Comparison of ENCODE assay signal across 22 cellular contexts in genomic region chr3:34001022-34001421, GRCh38.
"Had no signal": no experiment of that assay in that cellular context is flagged by ENCODE, and none has a peak within 500 bp of the region (broad histone marks: within the 10 kb centered on the region; RNA-seq: fewer than 3 reads in every experiment).

No MANE protein-coding gene starts in this region.

- H3K9me3 Mint-ChIP-seq: activated naive CD8-positive, alpha-beta T cell treated with anti-CD3 and anti-CD28 coated beads for 36 hours; central memory CD8-positive, alpha-beta T cell had no signal

- H3K27me3 ChIP-seq: breast epithelium had no signal

- H3K4me1 Mint-ChIP-seq: central memory CD8-positive, alpha-beta T cell had no signal

- ATAC-seq: activated CD4-positive, alpha-beta T cell treated with anti-CD3 and anti-CD28 coated beads for 36 hours; activated CD8-positive, alpha-beta T cell treated with anti-CD3 and anti-CD28 coated beads, Interleukin-2, amount 10 ng/mL, durations not matched to agents 7 days and 5 days; Panc1; Right ventricle myocardium inferior had no signal

- H3K27ac ChIP-seq: breast epithelium, SK-N-MC, WERI-Rb-1 had no signal

- H3K4me3 Mint-ChIP-seq: activated CD4-positive, alpha-beta T cell treated with anti-CD3 and anti-CD28 coated beads for 36 hours; activated CD8-positive, alpha-beta T cell treated with anti-CD3 and anti-CD28 coated beads, Interleukin-2, amount 10 ng/mL, durations not matched to agents 7 days and 5 days; activated naive CD8-positive, alpha-beta T cell treated with anti-CD3 and anti-CD28 coated beads for 36 hours; central memory CD8-positive, alpha-beta T cell had no signal

- H3K36me3 ChIP-seq: breast epithelium, WERI-Rb-1 had no signal

- H3K27ac Mint-ChIP-seq: activated CD4-positive, alpha-beta T cell treated with anti-CD3 and anti-CD28 coated beads for 36 hours; activated CD8-positive, alpha-beta T cell treated with anti-CD3 and anti-CD28 coated beads, Interleukin-2, amount 10 ng/mL, durations not matched to agents 7 days and 5 days; activated naive CD8-positive, alpha-beta T cell treated with anti-CD3 and anti-CD28 coated beads for 36 hours had no signal

- H3K27me3 Mint-ChIP-seq: activated CD4-positive, alpha-beta T cell treated with anti-CD3 and anti-CD28 coated beads for 36 hours; activated naive CD8-positive, alpha-beta T cell treated with anti-CD3 and anti-CD28 coated beads for 36 hours; central memory CD8-positive, alpha-beta T cell had no signal

- H3K36me3 Mint-ChIP-seq: activated naive CD8-positive, alpha-beta T cell treated with anti-CD3 and anti-CD28 coated beads for 36 hours had no signal

- H3K4me1 ChIP-seq: breast epithelium had no signal

- DNase-seq: activated CD4-positive, alpha-beta T cell treated with anti-CD3 and anti-CD28 coated beads for 36 hours; activated CD8-positive, alpha-beta memory T cell treated with anti-CD3 and anti-CD28 coated beads, Interleukin-2, amount 50 U/mL, for 48 hours; activated CD8-positive, alpha-beta T cell treated with anti-CD3 and anti-CD28 coated beads, Interleukin-2, amount 10 ng/mL, durations not matched to agents 7 days and 5 days; activated effector memory CD4-positive, alpha-beta T cell treated with anti-CD3 and anti-CD28 coated beads, Interleukin-2, amount 50 U/mL, for 16 hours; activated naive CD4-positive, alpha-beta T cell treated with Interleukin-2 at 50 U/mL for 16 hours; activated naive CD8-positive, alpha-beta T cell treated with anti-CD3 and anti-CD28 coated beads for 36 hours; activated T-cell treated with anti-CD3 and anti-CD28 coated beads, Interleukin-2, amount 50 U/mL, for 1 hour; NCI-H1105 treated with DMSO at 0.1 percent for 48 hours; NCI-H1436 treated with DMSO at 0.1 percent for 48 hours; NCI-H187; NCI-H2081; NCI-H510A treated with DMSO at 0.1 percent for 48 hours; NK-92 treated with Interleukin-12 subunit alpha and Interleukin-12 subunit beta, amount 100 ng/mL, for 24 hours; OCI-M1; RPMI8226; T-helper 1 cell; WERI-Rb-1 had no signal

- H3K4me3 ChIP-seq: breast epithelium, SK-N-MC had no signal
